1 cellular context compared by ENCODE assay signal in genomic region chr12:92142251-92142896, GRCh38.
TF ChIP-seq lines count a peak whose summit lies in the region.

No MANE protein-coding gene starts in this region.

TF ChIP-seq in HepG2, 621 proteins besides CTCF, POLR2A, EP300 and RAD21 (continued from another document):
- TF ChIP-seq ZNF766 (CRISPR knock-in tag; IDR thresholded peaks at IDR 0.05; ENCODE audit: borderline replicate concordance) (no peak), SMAD9 (CRISPR knock-in tag; IDR thresholded peaks at IDR 0.05) (no peak), ZNF383 (CRISPR knock-in tag; IDR thresholded peaks at IDR 0.05; ENCODE audit: borderline replicate concordance) (no peak), ZNF331 (CRISPR knock-in tag; IDR thresholded peaks at IDR 0.05) (no peak), HBP1 (CRISPR knock-in tag; IDR thresholded peaks at IDR 0.05; ENCODE audit: low read depth) (no peak), RERE (CRISPR knock-in tag; IDR thresholded peaks at IDR 0.05; ENCODE audit: low read depth) (no peak), TFAP4 (IDR thresholded peaks at IDR 0.05; ENCODE audit: borderline replicate concordance, low read depth) (no peak), ZNF513 (CRISPR knock-in tag; conservative IDR thresholded peaks at IDR 0.05) (no peak), ZNF564 (CRISPR knock-in tag; IDR thresholded peaks at IDR 0.05) (no peak), NPAS2 (CRISPR knock-in tag; IDR thresholded peaks at IDR 0.05; ENCODE audit: borderline replicate concordance) (no peak), MTERF4 (CRISPR knock-in tag; IDR thresholded peaks at IDR 0.05) (no peak)
